Comparison of ENCODE assay signal across 8 cellular contexts in genomic region chr19:38929929-38930775, GRCh38. TPM values are rescaled to one million over a fixed set of nuclear protein-coding genes. Genes with fewer than 3 reads are reported as not detected.
DNase-seq lines count a peak whose midpoint lies in the region; ATAC-seq and TF ChIP-seq lines count a peak whose summit lies in the region.

Gene SARS2, minus strand, starts transcription at chr19:38930763. Its CDS starts 27 bp downstream, at chr19:38930736.

- peak; percentile 99 for TF ChIP-seq CTCF in mucosa of descending colon (IDR thresholded peaks at IDR 0.05)

- peaks cover 9% of the 10 kb centered on the region for H3K36me3 ChIP-seq in mucosa of descending colon (ENCODE audit: low read depth)

- intact Hi-C loops in mucosa of descending colon (cut with DNase I, micrococcal nuclease): no loop called here

- peak; percentile 51 for TF ChIP-seq RAD21 in Ishikawa (IDR thresholded peaks at IDR 0.05; ENCODE audit: low read depth)

- H3K9me3 ChIP-seq in mucosa of descending colon: peaks cover 5% of the 10 kb centered on the region

- DNase-seq in DMS153 (lab: John Stamatoyannopoulos, UW) (peak; percentile 87), OCI-M1 (lab: John Stamatoyannopoulos, UW) (peak; percentile 99), activated T-cell treated with anti-CD3 and anti-CD28 coated beads for 4 hours (peak; percentile 85), epithelial cell of prostate (ENCODE audit: low read depth, low spot score) (peak; percentile 64), mucosa of descending colon (peak; percentile 95)
- DNase-seq in stimulated activated CD8-positive, alpha-beta memory T cell treated with anti-CD3 and anti-CD28 coated beads, Interleukin-4, amount 100 ng/mL, for 24 hours (ENCODE audit: low read depth): peak; percentile 80

- ATAC-seq in GM21619 (IDR thresholded peaks at IDR 0.05; ENCODE audit: unreplicated experiment) (peak; percentile 51), mucosa of descending colon (peak; percentile 92)

- H3K4me3 ChIP-seq in mucosa of descending colon: peak within 1 kb of the TSS; percentile 50

- peak within 1 kb of the TSS; percentile 83 for H3K27ac ChIP-seq in epithelial cell of prostate

- H3K4me1 ChIP-seq in mucosa of descending colon (ENCODE audit: low read depth): peaks cover 15% of the 10 kb centered on the region

- no peak for TF ChIP-seq EP300 in Ishikawa (IDR thresholded peaks at IDR 0.05; ENCODE audit: borderline replicate concordance)

TF ChIP-seq in Ishikawa, 13 proteins besides CTCF, POLR2A, EP300 and RAD21:
- TF ChIP-seq TEAD4 (IDR thresholded peaks at IDR 0.05) (peak; percentile 79), REST (IDR thresholded peaks at IDR 0.05; ENCODE audit: low read depth) (no peak), CEBPB (IDR thresholded peaks at IDR 0.05) (no peak), NFIC (IDR thresholded peaks at IDR 0.05) (no peak), CREB1 (IDR thresholded peaks at IDR 0.05; ENCODE audit: low read depth) (no peak), MAX (IDR thresholded peaks at IDR 0.05) (no peak; the same call in none of the 2 replicates), YY1 (IDR thresholded peaks at IDR 0.05; ENCODE audit: low read depth) (peak; percentile 98), FOXM1 (IDR thresholded peaks at IDR 0.05; ENCODE audit: borderline replicate concordance, low read depth) (no peak), ZBTB7A (IDR thresholded peaks at IDR 0.05; ENCODE audit: low read depth) (0 out of 2 replicates have a peak, but pooled peaks have one; percentile 67), EGR1 (IDR thresholded peaks at IDR 0.05) (peak; percentile 28; the same call in 1 of the 2 replicates), TCF12 (IDR thresholded peaks at IDR 0.05; ENCODE audit: low read depth) (peak; percentile 33; the same call in 1 of the 2 replicates), TAF1 (IDR thresholded peaks at IDR 0.05; ENCODE audit: low read depth) (peak; percentile 85), USF1 (IDR thresholded peaks at IDR 0.05) (no peak; the same call in 1 of the 2 replicates)

RNA-seq across cellular contexts. Expression of gene SARS2, which starts in this region (rescaled TPM):
- 10 to 100 TPM; 20.4 to 32.4 (median 21.8) TPM for total RNA-seq in mucosa of descending colon

Comparison
In these comparisons a context has a peak if more than half of its experiments do, and no peak if none do; other contexts are left out.
1. Peak in every context shown above with its lines: DNase-seq, ATAC-seq, H3K4me3 ChIP-seq and H3K27ac ChIP-seq.